ENCODE assay signal across 13 cellular contexts in the genomic region with DNA sequence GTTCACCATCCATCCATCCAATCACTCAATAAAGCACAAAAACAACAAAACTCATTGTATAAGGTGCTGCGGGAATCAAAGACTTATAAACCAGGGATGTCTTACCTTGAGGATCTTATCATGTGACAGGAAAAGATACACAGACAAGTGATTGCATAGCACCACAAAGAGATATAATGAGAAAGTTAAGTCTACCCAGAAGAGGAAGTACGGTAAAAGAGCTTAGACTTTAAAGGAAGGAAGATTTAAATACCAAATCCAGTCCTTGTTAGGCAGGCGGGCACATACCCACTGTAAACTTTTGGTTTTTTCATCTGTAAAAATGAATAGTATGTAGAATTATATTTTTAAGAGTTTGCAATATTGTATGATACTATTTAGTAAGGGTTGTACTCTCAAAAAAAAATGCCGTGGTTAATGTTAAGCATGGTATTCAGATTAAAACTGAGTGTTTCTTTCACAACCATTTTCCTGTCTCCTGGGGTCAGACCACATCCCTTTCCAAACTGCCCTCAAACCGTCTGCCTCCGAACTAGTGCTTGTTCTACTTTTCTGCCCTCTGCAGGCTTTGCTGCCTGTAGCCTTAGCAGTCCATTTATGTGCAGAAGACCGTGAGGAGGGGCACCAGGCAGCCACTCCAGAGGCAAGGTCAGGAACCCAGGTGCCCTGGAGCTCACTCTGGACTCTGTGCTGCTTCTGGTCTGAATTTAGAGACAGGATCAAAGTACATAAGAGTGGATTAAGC.
DNase-seq lines count a peak whose midpoint lies in the region; ATAC-seq and TF ChIP-seq lines count a peak whose summit lies in the region.
"Had no signal": no experiment of that assay in that cellular context is flagged by ENCODE, and none has a peak within 500 bp of the region (broad histone marks: within the 10 kb centered on the region; RNA-seq: fewer than 3 reads in every experiment).

No MANE protein-coding gene starts in this region.

- intact Hi-C loops in gastrocnemius medialis (cut with DNase I; ENCODE audit: low total_unique reads) (no loop called here), spleen (cut with DNase I; ENCODE audit: low total_unique reads) (no loop called here)

- no peak overlapping the region for H3K56ac ChIP-seq in mesendoderm (ENCODE audit: low read length)

- no peak overlapping the region for H4K8ac ChIP-seq in mesendoderm (ENCODE audit: low read depth, low read length)

- no peaks in the 10 kb centered on the region for H3K27me3 ChIP-seq in mesendoderm (ENCODE audit: insufficient read depth, low read length, poor library complexity)
- no peaks in the 10 kb centered on the region for H3K27me3 ChIP-seq in gastrocnemius medialis
- H3K27me3 ChIP-seq in spleen (replicated peaks in 1 of 7), result no peaks in the 10 kb centered on the region

- ATAC-seq in GM19043 (IDR thresholded peaks at IDR 0.05; ENCODE audit: low read depth, unreplicated experiment), result peak; percentile 78
- ATAC-seq in gastrocnemius medialis, result no peak
- ATAC-seq: Right ventricle myocardium inferior had no signal

- no peak overlapping the region for H4K5ac ChIP-seq in mesendoderm (ENCODE audit: low read length)

- no peaks in the 10 kb centered on the region for H3K79me1 ChIP-seq in mesendoderm (ENCODE audit: low read length)

- H3K23ac ChIP-seq in mesendoderm (ENCODE audit: low read length), result no peak overlapping the region

- no peak for TF ChIP-seq CTCF in gastrocnemius medialis (IDR thresholded peaks at IDR 0.05 in 4 of 5, conservative IDR thresholded peaks at IDR 0.05 in 1 of 5)
- TF ChIP-seq CTCF in spleen (IDR thresholded peaks at IDR 0.05 in 8 of 11, conservative IDR thresholded peaks at IDR 0.05 in 3 of 11), result no peak

- no peak overlapping the region for H2BK15ac ChIP-seq in mesendoderm (replicated peaks; ENCODE audit: low read depth)

- H3K79me2 ChIP-seq in mesendoderm (ENCODE audit: control insufficient read depth, insufficient read depth, low read length), result no peaks in the 10 kb centered on the region

- H3K4ac ChIP-seq in mesendoderm (ENCODE audit: low read depth, low read length), result no peak overlapping the region

- H3K36me3 ChIP-seq in mesendoderm (ENCODE audit: control insufficient read depth, insufficient read depth, low read length), result no peaks in the 10 kb centered on the region
- no peaks in the 10 kb centered on the region for H3K36me3 ChIP-seq in gastrocnemius medialis
- H3K36me3 ChIP-seq in spleen, result no peaks in the 10 kb centered on the region

- in situ Hi-C loops in gastrocnemius medialis (cut with MboI; ENCODE audit: low sequenced_read_pairs in 4 of 4), result no loop called here

- H3K4me3 ChIP-seq in Jurkat, Clone E6-1 (ENCODE audit: low read length), result peak overlapping the region; percentile 29
- no peak overlapping the region for H3K4me3 ChIP-seq in mesendoderm (ENCODE audit: low read length)
- no peak overlapping the region for H3K4me3 ChIP-seq in gastrocnemius medialis
- H3K4me3 ChIP-seq in spleen, result no peak overlapping the region
- H3K4me3 ChIP-seq: lung had no signal

- no peak overlapping the region for H3K9ac ChIP-seq in mesendoderm (ENCODE audit: low read length)

- DNase-seq in Jurkat, Clone E6-1 (ENCODE audit: low read depth, low spot score), result peak; percentile 96
- DNase-seq in activated CD4-positive, alpha-beta T cell treated with anti-CD3 and anti-CD28 coated beads, Interleukin-2, amount 50 U/mL, for 48 hours, result peak; percentile 2 to 8
- peak; percentile 11 for DNase-seq in mesendoderm
- DNase-seq in gastrocnemius medialis, result no peak
- no peak for DNase-seq in NCI-H146 (lab: John Stamatoyannopoulos, UW)
- no peak for DNase-seq in spleen
- no peak for DNase-seq in HuH-7 (ENCODE audit: low spot score)
- DNase-seq: foreskin melanocyte, HFFc6, NCI-H2081 had no signal

- no peak overlapping the region for H3K18ac ChIP-seq in mesendoderm (ENCODE audit: low read length)

- no CpG with 5 or more reads among the region's 7 CpGs for WGBS in mesendoderm (ENCODE audit: extremely low coverage, insufficient coverage, low lambda C conversion rate)
- WGBS in spleen, 5 donors, result 12 to 18% (median 14%) methylated on average over 7 of the region's 7 CpGs

- H3K9me3 ChIP-seq in gastrocnemius medialis (no peaks in the 10 kb centered on the region), spleen (no peaks in the 10 kb centered on the region)

- H2BK5ac ChIP-seq in mesendoderm (ENCODE audit: low read length), result no peak overlapping the region

- no peaks in the 10 kb centered on the region for H3K4me1 ChIP-seq in mesendoderm (ENCODE audit: control insufficient read depth, low read depth, low read length)
- no peaks in the 10 kb centered on the region for H3K4me1 ChIP-seq in gastrocnemius medialis
- H3K4me1 ChIP-seq in spleen, result peaks cover 0 to 14% (median 0%) of the 10 kb centered on the region in 6 donors

- H3K4me2 ChIP-seq in mesendoderm (ENCODE audit: low read length), result no peak overlapping the region

- no peak overlapping the region for H2BK120ac ChIP-seq in mesendoderm (ENCODE audit: low read depth, low read length)

- no peak for TF ChIP-seq POLR2A in gastrocnemius medialis (IDR thresholded peaks at IDR 0.05)
- no peak for TF ChIP-seq POLR2A in spleen (IDR thresholded peaks at IDR 0.05)

- H2AK5ac ChIP-seq in mesendoderm (ENCODE audit: low read length), result no peak overlapping the region

- H3K27ac ChIP-seq in mesendoderm (ENCODE audit: low read depth, low read length) (no peak overlapping the region), gastrocnemius medialis (no peak overlapping the region), spleen (no peak overlapping the region)

Comparison
In these comparisons a context has a peak if more than half of its experiments do, and no peak if none do; other contexts are left out.
1. DNase-seq: peak in Jurkat, Clone E6-1 (single experiment), activated CD4-positive, alpha-beta T cell treated with anti-CD3 and anti-CD28 coated beads, Interleukin-2, amount 50 U/mL, for 48 hours (2 of 2) and mesendoderm (single experiment); none in gastrocnemius medialis (0 of 2), NCI-H146 (single experiment), spleen (single experiment) and HuH-7 (single experiment).